In the genomic region with DNA sequence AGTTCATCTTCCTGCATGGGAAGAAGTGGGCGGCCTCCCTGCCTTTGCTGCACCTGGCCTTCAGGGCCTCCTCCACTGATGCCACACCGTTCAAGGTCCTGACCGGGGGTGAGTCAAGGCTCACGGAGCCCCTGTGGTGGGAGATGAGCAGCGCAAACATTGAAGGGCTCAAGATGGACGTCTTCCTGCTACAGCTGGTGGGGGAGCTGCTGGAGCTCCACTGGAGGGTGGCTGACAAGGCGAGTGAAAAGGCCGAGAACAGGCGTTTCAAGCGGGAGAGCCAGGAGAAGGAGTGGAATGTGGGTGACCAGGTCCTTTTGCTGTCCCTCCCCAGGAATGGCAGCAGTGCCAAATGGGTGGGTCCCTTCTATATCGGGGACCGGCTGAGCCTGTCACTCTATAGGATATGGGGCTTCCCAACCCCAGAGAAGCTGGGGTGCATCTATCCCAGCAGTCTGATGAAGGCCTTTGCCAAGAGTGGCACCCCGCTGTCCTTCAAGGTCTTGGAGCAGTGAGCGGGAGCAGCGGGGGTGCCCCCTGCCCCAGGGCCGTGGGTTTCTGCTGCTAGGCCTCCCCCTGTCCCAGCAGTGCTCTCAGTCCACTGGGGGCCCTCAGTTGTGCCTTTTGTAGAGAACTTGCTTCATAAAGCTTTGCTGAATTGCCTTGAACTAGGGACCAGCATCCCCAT, we compare ENCODE assay signal across 25 cellular contexts. TPM values are rescaled to one million over a fixed set of nuclear protein-coding genes. Genes with fewer than 3 reads are reported as not detected.
"Had no signal": no experiment of that assay in that cellular context is flagged by ENCODE, and none has a peak within 500 bp of the region (broad histone marks: within the 10 kb centered on the region; RNA-seq: fewer than 3 reads in every experiment).

No MANE protein-coding gene starts in this region.

- H3K4me3 ChIP-seq: body of pancreas, colonic mucosa, esophagus squamous epithelium, ovary, prostate gland, tibial nerve had no signal

- H3K27ac Mint-ChIP-seq: activated CD4-positive, alpha-beta T cell treated with anti-CD3 and anti-CD28 coated beads, Interleukin-2, amount 10 ng/mL, durations not matched to agents 24 days and 14 days; activated CD8-positive, alpha-beta memory T cell treated with anti-CD3 and anti-CD28 coated beads, Interleukin-2, amount 10 ng/mL, durations not matched to agents 7 days and 5 days; activated CD8-positive, alpha-beta T cell treated with anti-CD3 and anti-CD28 coated beads for 36 hours; activated naive CD8-positive, alpha-beta T cell; naive thymus-derived CD8-positive, alpha-beta T cell; T-helper 17 cell had no signal

- ATAC-seq: activated CD8-positive, alpha-beta memory T cell treated with anti-CD3 and anti-CD28 coated beads, Interleukin-2, amount 10 ng/mL, durations not matched to agents 7 days and 5 days; activated CD8-positive, alpha-beta T cell treated with anti-CD3 and anti-CD28 coated beads for 36 hours; body of pancreas; naive thymus-derived CD8-positive, alpha-beta T cell; T-helper 17 cell had no signal

- H3K36me3 ChIP-seq: colonic mucosa, ovary, prostate gland had no signal

- H3K4me1 Mint-ChIP-seq: activated CD4-positive, alpha-beta T cell treated with anti-CD3 and anti-CD28 coated beads, Interleukin-2, amount 10 ng/mL, durations not matched to agents 24 days and 14 days; activated CD8-positive, alpha-beta memory T cell treated with anti-CD3 and anti-CD28 coated beads, Interleukin-2, amount 10 ng/mL, durations not matched to agents 7 days and 5 days; naive thymus-derived CD8-positive, alpha-beta T cell had no signal

- DNase-seq: activated CD4-positive, alpha-beta T cell treated with anti-CD3 and anti-CD28 coated beads, Interleukin-2, amount 10 ng/mL, durations not matched to agents 24 days and 14 days; activated CD4-positive, CD25-positive, alpha-beta regulatory T cell treated with anti-CD3 and anti-CD28 coated beads, Interleukin-2, amount 50 U/mL, for 72 hours; activated CD8-positive, alpha-beta memory T cell treated with anti-CD3 and anti-CD28 coated beads, Interleukin-2, amount 10 ng/mL, durations not matched to agents 7 days and 5 days; activated CD8-positive, alpha-beta T cell treated with anti-CD3 and anti-CD28 coated beads for 36 hours; activated naive CD4-positive, alpha-beta T cell treated with Interleukin-2 at 50 U/mL for 16 hours; activated T-cell treated with anti-CD3 and anti-CD28 coated beads, Interleukin-2, amount 50 U/mL, for 48 hours; anterior cingulate cortex; cerebellar nuclear complex; colonic mucosa; effector CD8-positive, alpha-beta T cell; esophagus squamous epithelium; foreskin melanocyte; islet precursor cell; left cardiac atrium; retina; stimulated activated CD4-positive, alpha-beta T cell treated with anti-CD3 and anti-CD28 coated beads, Interleukin-2, amount 100 ng/mL, for 48 hours; stimulated activated naive CD4-positive, alpha-beta T cell treated with Interleukin-2 at 50 U/mL for 16 hours; T-helper 17 cell; T1000 had no signal

- H3K4me1 ChIP-seq: prostate gland had no signal

- H3K9me3 ChIP-seq: body of pancreas, colonic mucosa, esophagus squamous epithelium, ovary, prostate gland, tibial nerve had no signal

- H3K27me3 ChIP-seq: body of pancreas, colonic mucosa, esophagus squamous epithelium, ovary, tibial nerve had no signal

- H3K9me3 Mint-ChIP-seq: activated CD4-positive, alpha-beta T cell treated with anti-CD3 and anti-CD28 coated beads, Interleukin-2, amount 10 ng/mL, durations not matched to agents 24 days and 14 days; activated CD8-positive, alpha-beta T cell treated with anti-CD3 and anti-CD28 coated beads for 36 hours; naive thymus-derived CD8-positive, alpha-beta T cell had no signal

- H3K4me3 Mint-ChIP-seq: activated CD4-positive, alpha-beta T cell treated with anti-CD3 and anti-CD28 coated beads, Interleukin-2, amount 10 ng/mL, durations not matched to agents 24 days and 14 days; activated CD8-positive, alpha-beta memory T cell treated with anti-CD3 and anti-CD28 coated beads, Interleukin-2, amount 10 ng/mL, durations not matched to agents 7 days and 5 days; activated CD8-positive, alpha-beta T cell treated with anti-CD3 and anti-CD28 coated beads for 36 hours; activated naive CD8-positive, alpha-beta T cell; naive thymus-derived CD8-positive, alpha-beta T cell; T-helper 17 cell had no signal

- H3K36me3 Mint-ChIP-seq: activated CD8-positive, alpha-beta memory T cell treated with anti-CD3 and anti-CD28 coated beads, Interleukin-2, amount 10 ng/mL, durations not matched to agents 7 days and 5 days; activated naive CD8-positive, alpha-beta T cell; naive thymus-derived CD8-positive, alpha-beta T cell had no signal

- H3K27ac ChIP-seq: colonic mucosa, prostate gland, tibial nerve had no signal

RNA-seq across cellular contexts. Expression of a gene that starts 18.3 kb away (rescaled TPM):
- total RNA-seq: activated CD4-positive, alpha-beta T cell treated with anti-CD3 and anti-CD28 coated beads, Interleukin-2, amount 10 ng/mL, durations not matched to agents 24 days and 14 days had no signal

RNA-seq across cellular contexts. Expression of a gene that starts 49.1 kb away (rescaled TPM):
- total RNA-seq: activated CD4-positive, alpha-beta T cell treated with anti-CD3 and anti-CD28 coated beads, Interleukin-2, amount 10 ng/mL, durations not matched to agents 24 days and 14 days; naive thymus-derived CD8-positive, alpha-beta T cell; T-helper 17 cell had no signal
- polyA plus RNA-seq: naive thymus-derived CD8-positive, alpha-beta T cell had no signal
